ENCODE assay signal across 7 cellular contexts in genomic region chr2:196131384-196131861, GRCh38. TPM values are rescaled to one million over a fixed set of nuclear protein-coding genes. Genes with fewer than 3 reads are reported as not detected.
DNase-seq lines count a peak whose midpoint lies in the region; TF ChIP-seq lines count a peak whose summit lies in the region.

No MANE protein-coding gene starts in this region.

- no peaks in the 10 kb centered on the region for H3K79me2 ChIP-seq in smooth muscle cell (ENCODE audit: low read depth)

- 76% methylated on average over 6 of the region's 6 CpGs for WGBS in smooth muscle cell (ENCODE audit: low lambda C conversion rate)

- H3K4me2 ChIP-seq in smooth muscle cell: no peak overlapping the region

- no peaks in the 10 kb centered on the region for H3K27me3 ChIP-seq in effector memory CD4-positive, alpha-beta T cell (replicated peaks; ENCODE audit: control insufficient read depth, insufficient read depth, low read length, poor library complexity, severe bottlenecking)
- H3K27me3 ChIP-seq in smooth muscle cell (ENCODE audit: low read depth): no peaks in the 10 kb centered on the region

- in situ Hi-C loops in GM13976 (cut with MboI; ENCODE audit: low sequenced_read_pairs, unreplicated experiment): no loop called here

- H3F3A ChIP-seq in smooth muscle cell (ENCODE audit: low read depth): peaks cover 19% of the 10 kb centered on the region

- H3K4me1 ChIP-seq in effector memory CD4-positive, alpha-beta T cell (ENCODE audit: control insufficient read depth, insufficient read depth, low read length, poor library complexity, severe bottlenecking): no peaks in the 10 kb centered on the region
- H3K4me1 ChIP-seq in smooth muscle cell (ENCODE audit: low read depth): no peaks in the 10 kb centered on the region

- H3K36me3 ChIP-seq in effector memory CD4-positive, alpha-beta T cell (ENCODE audit: control insufficient read depth, insufficient read depth, low read length): peaks cover 20% of the 10 kb centered on the region
- H3K36me3 ChIP-seq in smooth muscle cell (ENCODE audit: low read depth): peaks cover 22% of the 10 kb centered on the region

- H2AFZ ChIP-seq in smooth muscle cell (ENCODE audit: low read depth): no peak overlapping the region

- no peaks in the 10 kb centered on the region for H4K20me1 ChIP-seq in smooth muscle cell (ENCODE audit: low read depth)

- H3K9ac ChIP-seq in smooth muscle cell (ENCODE audit: low read depth): no peak overlapping the region

- H3K4me3 ChIP-seq in LNCaP clone FGC (ENCODE audit: low read depth, low read length) (no peak overlapping the region), smooth muscle cell (no peak overlapping the region)
- H3K4me3 ChIP-seq in effector memory CD4-positive, alpha-beta T cell (ENCODE audit: insufficient read depth, low read depth, low read length, poor library complexity, severe bottlenecking): no peak overlapping the region

- TF ChIP-seq CTCF in GM13976 (IDR thresholded peaks at IDR 0.05; ENCODE audit: borderline replicate concordance, control extremely low read depth, extremely low read depth, insufficient read depth, missing control alignments) (peak; percentile 34), LNCaP clone FGC (IDR thresholded peaks at IDR 0.05; ENCODE audit: control insufficient read depth, extremely low read depth, insufficient read depth) (peak; percentile 34), smooth muscle cell (IDR thresholded peaks at IDR 0.05; ENCODE audit: borderline replicate concordance, insufficient read depth, poor library complexity, severe bottlenecking) (peak; percentile 54)

- H3K27ac ChIP-seq in effector memory CD4-positive, alpha-beta T cell (ENCODE audit: insufficient read depth, low read length, poor library complexity, severe bottlenecking): peak overlapping the region; percentile 49
- H3K27ac ChIP-seq in smooth muscle cell (ENCODE audit: low read depth): no peak overlapping the region

- peaks cover 36% of the 10 kb centered on the region for H3K9me3 ChIP-seq in effector memory CD4-positive, alpha-beta T cell (ENCODE audit: control insufficient read depth, low read length)
- peaks cover 34% of the 10 kb centered on the region for H3K9me3 ChIP-seq in smooth muscle cell (replicated peaks; ENCODE audit: low read depth)

- no peak for DNase-seq in GM13976 (ENCODE audit: low spot score)
- no peak for DNase-seq in LNCaP clone FGC (ENCODE audit: low read depth)
- peak; percentile 55 to 58 for DNase-seq in activated CD4-positive, alpha-beta T cell treated with anti-CD3 and anti-CD28 coated beads for 24 hours (ENCODE audit: low read depth in 2 of 2)
- DNase-seq in effector memory CD4-positive, alpha-beta T cell: peak; percentile 37 to 45 (median 42)
- DNase-seq in smooth muscle cell (lab: John Stamatoyannopoulos, UW; ENCODE audit: unreplicated experiment): no peak
- no peak for DNase-seq in HPDE6-E6E7 (ENCODE audit: extremely low spot score)
- DNase-seq in ecto neural progenitor cell (ENCODE audit: low spot score): no peak

RNA-seq across cellular contexts. Expression of gene STK17B, which starts 40.0 kb away (rescaled TPM):
- 165 and 190 TPM in 2 replicates for total RNA-seq in smooth muscle cell
- polyA plus RNA-seq in smooth muscle cell: 26.6 and 33.5 TPM in 2 replicates

Comparison
In these comparisons a context has a peak if more than half of its experiments do, and no peak if none do; other contexts are left out.
1. DNase-seq: peak in activated CD4-positive, alpha-beta T cell treated with anti-CD3 and anti-CD28 coated beads for 24 hours (2 of 2) and effector memory CD4-positive, alpha-beta T cell (3 of 3); none in GM13976 (single experiment), LNCaP clone FGC (single experiment), smooth muscle cell (single experiment), HPDE6-E6E7 (single experiment) and ecto neural progenitor cell (single experiment).
2. Peak in every context shown above with its lines, with median percentiles within 50 percentile points of each other: CTCF ChIP-seq.